ENCODE assay signal across 11 cellular contexts in the genomic region with DNA sequence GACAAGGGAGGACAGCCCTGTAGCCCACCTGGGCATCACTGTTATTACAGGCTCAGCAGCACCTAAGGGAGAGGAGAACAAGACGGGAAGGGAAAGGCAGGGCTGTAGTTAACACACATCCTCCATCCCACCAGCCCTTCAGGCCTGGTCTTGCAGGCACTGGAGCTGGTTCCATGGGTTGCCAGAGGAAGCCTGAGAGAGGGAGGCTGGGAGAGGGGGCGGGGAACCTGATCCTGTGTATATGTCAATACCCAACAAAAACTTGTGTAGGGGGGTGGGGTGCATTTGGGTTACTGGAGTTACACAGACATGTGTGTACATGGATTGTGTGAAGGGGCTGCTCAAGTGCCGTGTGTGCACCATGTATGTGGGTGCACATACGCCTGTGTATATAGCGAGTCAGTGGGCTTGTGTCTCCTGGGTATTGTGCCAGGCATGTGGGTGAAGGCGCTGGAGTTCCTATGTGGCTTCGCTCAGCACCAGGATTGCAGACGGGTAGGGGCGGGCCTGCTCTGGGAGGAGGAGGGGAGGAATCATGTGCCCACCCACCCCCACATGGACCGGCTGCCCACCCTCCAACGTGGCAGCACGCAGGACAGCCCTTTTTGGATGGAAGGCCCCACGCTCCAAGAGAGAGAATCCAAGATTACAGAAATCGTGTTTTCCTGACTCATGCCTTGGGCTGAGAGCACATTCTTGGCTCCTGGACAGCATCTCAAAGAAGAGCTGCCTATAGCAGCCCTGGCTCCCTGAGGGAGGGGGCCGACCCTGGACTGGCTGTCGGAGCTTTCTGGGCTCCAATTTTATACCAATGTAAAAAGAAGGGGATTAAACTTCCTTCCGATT. TPM values are rescaled to one million over a fixed set of nuclear protein-coding genes. Genes with fewer than 3 reads are reported as not detected.
DNase-seq lines count a peak whose midpoint lies in the region; ATAC-seq and TF ChIP-seq lines count a peak whose summit lies in the region.
"Had no signal": no experiment of that assay in that cellular context is flagged by ENCODE, and none has a peak within 500 bp of the region (broad histone marks: within the 10 kb centered on the region; RNA-seq: fewer than 3 reads in every experiment).

No MANE protein-coding gene starts in this region.

- no peak for TF ChIP-seq POLR2A in body of pancreas (IDR thresholded peaks at IDR 0.05)
- TF ChIP-seq POLR2A in spleen (IDR thresholded peaks at IDR 0.05): no peak

- no peak for ATAC-seq in body of pancreas
- ATAC-seq in right cardiac atrium: peak; percentile 29 to 39
- no peak for ATAC-seq in GM19463 (IDR thresholded peaks at IDR 0.05; ENCODE audit: unreplicated experiment)
- no peak for ATAC-seq in GM18517 (IDR thresholded peaks at IDR 0.05; ENCODE audit: unreplicated experiment)

- H3K9me3 ChIP-seq in GM23248 (ENCODE audit: low read depth): no peaks in the 10 kb centered on the region
- no peaks in the 10 kb centered on the region for H3K9me3 ChIP-seq in body of pancreas
- H3K9me3 ChIP-seq in right cardiac atrium (ENCODE audit: control insufficient read depth, low read length): no peaks in the 10 kb centered on the region
- H3K9me3 ChIP-seq in spleen: no peaks in the 10 kb centered on the region

- peaks cover 60% of the 10 kb centered on the region for H3K4me1 ChIP-seq in GM23248 (ENCODE audit: insufficient read depth)
- H3K4me1 ChIP-seq in body of pancreas: peaks cover 13% of the 10 kb centered on the region
- H3K4me1 ChIP-seq in right cardiac atrium (ENCODE audit: control insufficient read depth, insufficient read depth, low read length): peaks cover 18% of the 10 kb centered on the region
- peaks cover 11 to 73% (median 32%) of the 10 kb centered on the region in 6 donors for H3K4me1 ChIP-seq in spleen

- in situ Hi-C loops in GM23248 (cut with MboI): no loop called here

- DNase-seq in GM23248 (peak; percentile 97), body of pancreas (no peak), right cardiac atrium (peak; percentile 77 to 87 (median 86)), spleen (no peak), iPS-NIHi11 (ENCODE audit: low spot score) (no peak)
- no peak for DNase-seq in stimulated activated CD4-positive, alpha-beta T cell treated with anti-CD3 and anti-CD28 coated beads, Interleukin-4, amount 100 ng/mL, for 24 hours
- DNase-seq: activated CD4-positive, alpha-beta T cell treated with anti-CD3 and anti-CD28 coated beads for 48 hours; NCI-H2081; stimulated activated CD4-positive, alpha-beta T cell treated with anti-CD3 and anti-CD28 coated beads, Interleukin-15, amount 100 ng/mL, for 24 hours had no signal

- intact Hi-C loops in body of pancreas (cut with DNase I): no loop called here
- intact Hi-C loops in right cardiac atrium (cut with DNase I): no loop called here
- intact Hi-C loops in spleen (cut with DNase I; ENCODE audit: low total_unique reads): no loop called here

- H3K36me3 ChIP-seq in GM23248 (ENCODE audit: low read depth) (no peaks in the 10 kb centered on the region), body of pancreas (replicated peaks in 1 of 2; ENCODE audit: insufficient read depth in 1 of 2, low read depth in 2 of 2) (no peaks in the 10 kb centered on the region), spleen (no peaks in the 10 kb centered on the region)

- peak overlapping the region; percentile 78 for H3K9ac ChIP-seq in GM23248

- TF ChIP-seq CTCF in body of pancreas (IDR thresholded peaks at IDR 0.05): no peak
- TF ChIP-seq CTCF in spleen (IDR thresholded peaks at IDR 0.05 in 8 of 11, conservative IDR thresholded peaks at IDR 0.05 in 3 of 11): no peak

- H2AFZ ChIP-seq in GM23248: peak overlapping the region; percentile 75

- peaks cover 9% of the 10 kb centered on the region for H3K79me2 ChIP-seq in GM23248 (ENCODE audit: insufficient read depth)

- H3K4me3 ChIP-seq in GM23248 (peak overlapping the region; percentile 51), body of pancreas (no peak overlapping the region), right cardiac atrium (ENCODE audit: low read length) (no peak overlapping the region), spleen (no peak overlapping the region)

- H3F3A ChIP-seq in GM23248 (ENCODE audit: insufficient read depth): peaks cover 55% of the 10 kb centered on the region

- H3K27ac ChIP-seq in GM23248 (peak overlapping the region; percentile 98), body of pancreas (peak overlapping the region in 3 of 4 donors; percentile 26 to 65 (median 42)), right cardiac atrium (ENCODE audit: low read length) (peak overlapping the region; percentile 79), spleen (peak overlapping the region in 7 of 8 donors; percentile 72 to 97 (median 79))

- H3K4me2 ChIP-seq in GM23248 (ENCODE audit: unreplicated experiment): peak overlapping the region; percentile 73

- H3K27me3 ChIP-seq in GM23248 (replicated peaks; ENCODE audit: insufficient read depth) (no peaks in the 10 kb centered on the region), body of pancreas (no peaks in the 10 kb centered on the region), right cardiac atrium (ENCODE audit: control insufficient read depth, insufficient read depth) (no peaks in the 10 kb centered on the region), spleen (replicated peaks in 1 of 7) (peaks cover 0 to 13% (median 0%) of the 10 kb centered on the region in 7 donors)

- WGBS in GM23248 (ENCODE audit: low coverage in 1 of 2, low lambda C conversion rate in 2 of 2, missing lambda C conversion rate in 2 of 2), 2 experiments: 7 to 12% methylated on average over 12 to 17 of the region's 17 CpGs
- 68 to 74% methylated on average over 6 to 17 of the region's 17 CpGs for WGBS in body of pancreas, 2 donors
- 25% methylated on average over 17 of the region's 17 CpGs for WGBS in right cardiac atrium
- 63 to 86% (median 78%) methylated on average over 15 to 17 of the region's 17 CpGs for WGBS in spleen, 5 donors

- no peaks in the 10 kb centered on the region for H4K20me1 ChIP-seq in GM23248 (ENCODE audit: insufficient read depth)

- no peaks in the 10 kb centered on the region for H3K9me2 ChIP-seq in GM23248 (ENCODE audit: insufficient read depth)

RNA-seq across cellular contexts. Expression of gene SERPINH1, which starts 4.2 kb away (rescaled TPM):
- total RNA-seq in GM23248 (2014; rRNA removed; shearing (Covaris generic)): 1,790 and 1,872 TPM in 2 replicates
- polyA plus RNA-seq in GM23248 (2016; fragmentation: Nextera tagmentation; extraction: Ambion mirVana): 520 and 559 TPM in 2 replicates
- total RNA-seq in body of pancreas: 100 to 1,000 TPM in 1 of 2 donors, 10 to 100 TPM in 1; 78.3 to 166 TPM
- total RNA-seq in right cardiac atrium: 100 to 1,000 TPM in 1 of 4 donors, 10 to 100 TPM in 3; 50.5 to 109 (median 72.7) TPM
- 53.2 TPM for polyA plus RNA-seq in right cardiac atrium
- total RNA-seq in spleen: 100 to 1,000 TPM in 2 of 7 donors, 10 to 100 TPM in 5; 54.9 to 145 (median 87.5) TPM
- 10 to 100 TPM; 19.0 to 39.1 (median 33.0) TPM for polyA plus RNA-seq in spleen

RNA-seq across cellular contexts. Expression of gene GDPD5, which starts 32.1 kb away (rescaled TPM):
- 7.0 and 10.7 TPM in 2 replicates for total RNA-seq in GM23248 (2014; rRNA removed; shearing (Covaris generic))
- polyA plus RNA-seq in GM23248 (2016; fragmentation: Nextera tagmentation; extraction: Ambion mirVana) (3.4 and 5.6 TPM in 2 replicates), right cardiac atrium (8.5 TPM), spleen (100 to 1,000 TPM in 2 of 3 donors, 10 to 100 TPM in 1; 44.6 to 248 (median 147) TPM)
- total RNA-seq in body of pancreas (10 to 100 TPM; 29.6 to 73.2 TPM), right cardiac atrium (1 to 10 TPM; 5.3 to 8.2 (median 6.8) TPM), spleen (100 to 1,000 TPM in 6 of 7 donors, 10 to 100 TPM in 1; 97.0 to 273 (median 144) TPM)

Comparison
In these comparisons a context has a peak if more than half of its experiments do, and no peak if none do; other contexts are left out.
1. DNase-seq: peak in GM23248 (single experiment) and right cardiac atrium (3 of 3); none in body of pancreas (0 of 4), spleen (single experiment), stimulated activated CD4-positive, alpha-beta T cell treated with anti-CD3 and anti-CD28 coated beads, Interleukin-4, amount 100 ng/mL, for 24 hours (single experiment) and iPS-NIHi11 (single experiment).
2. H3K27ac ChIP-seq: peak in every context shown above with its lines; median percentile 98 in GM23248; 79 in right cardiac atrium; 79 in spleen; 42 in body of pancreas.
3. ATAC-seq: peak in right cardiac atrium (2 of 2); none in body of pancreas (single experiment), GM19463 (single experiment) and GM18517 (single experiment).
4. RNA of gene SERPINH1, which starts 4.2 kb away (total RNA-seq): 1,790 to 1,872 TPM in GM23248; 78.3 to 166 TPM in body of pancreas, 54.9 to 145 TPM in spleen and 50.5 to 109 TPM in right cardiac atrium; every median in the first group is over 10 times any median in the second.